In the genomic region with DNA sequence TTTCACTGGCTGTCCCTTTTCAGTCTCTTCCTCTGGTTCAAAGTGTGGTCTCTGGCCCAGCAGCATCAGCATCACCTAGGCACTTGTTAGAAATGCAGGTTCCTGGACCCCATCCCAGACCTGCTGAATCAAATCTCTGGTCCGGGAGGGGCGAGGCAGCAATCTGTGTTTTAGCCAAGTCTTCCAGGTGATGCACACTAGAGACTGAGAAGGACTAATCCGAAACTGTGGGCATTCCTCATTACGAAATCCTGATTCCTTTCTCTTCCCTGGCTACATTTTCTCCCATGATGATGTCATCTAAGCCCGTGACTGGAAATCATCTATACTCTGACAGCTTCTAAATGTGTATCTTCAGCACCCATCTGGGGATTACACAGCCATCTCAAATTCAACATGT, we compare ENCODE assay signal across 17 cellular contexts. TPM values are rescaled to one million over a fixed set of nuclear protein-coding genes. Genes with fewer than 3 reads are reported as not detected.
A peak's percentile ranks its signal among the peaks of the same experiment; 100 is the strongest.
DNase-seq lines count a peak whose midpoint lies in the region; ATAC-seq and TF ChIP-seq lines count a peak whose summit lies in the region.
"Had no signal": no experiment of that assay in that cellular context is flagged by ENCODE, and none has a peak within 500 bp of the region (broad histone marks: within the 10 kb centered on the region; RNA-seq: fewer than 3 reads in every experiment).

No MANE protein-coding gene starts in this region.

- H3K36me3 ChIP-seq in sigmoid colon: no peaks in the 10 kb centered on the region
- H3K36me3 ChIP-seq: suprapubic skin had no signal

- no peak for TF ChIP-seq POLR2A in sigmoid colon (IDR thresholded peaks at IDR 0.05)

- 81 to 82% methylated on average over 5 of the region's 5 CpGs for WGBS in sigmoid colon, 2 donors

- H3K4me3 ChIP-seq in epithelial cell of esophagus (ENCODE audit: low read length) (no peak overlapping the region), sigmoid colon (no peak overlapping the region)
- H3K4me3 ChIP-seq: psoas muscle, suprapubic skin had no signal

- no peaks in the 10 kb centered on the region for H3K9me3 ChIP-seq in sigmoid colon
- H3K9me3 ChIP-seq: Caco-2, psoas muscle, suprapubic skin had no signal

- H3K27me3 ChIP-seq in sigmoid colon: no peaks in the 10 kb centered on the region
- H3K27me3 ChIP-seq: suprapubic skin had no signal

- TF ChIP-seq CTCF in epithelial cell of esophagus (IDR thresholded peaks at IDR 0.05; ENCODE audit: insufficient read depth, low read depth, low read length, missing control alignments) (no peak), sigmoid colon (IDR thresholded peaks at IDR 0.05) (no peak)

- peak overlapping the region in 3 of 4 donors; percentile 54 to 99 (median 98) for H3K27ac ChIP-seq in sigmoid colon
- H3K27ac ChIP-seq: psoas muscle, suprapubic skin had no signal

- H3K4me1 ChIP-seq in sigmoid colon: peaks cover 0 to 51% (median 38%) of the 10 kb centered on the region in 4 donors

- no peak for TF ChIP-seq EP300 in sigmoid colon (IDR thresholded peaks at IDR 0.05)

- intact Hi-C loops in sigmoid colon (cut with DNase I): no loop called here

- ATAC-seq in GM19035 (IDR thresholded peaks at IDR 0.05; ENCODE audit: unreplicated experiment): no peak
- ATAC-seq: PC-3, psoas muscle had no signal

- peak; percentile 65 for DNase-seq in ELR (ENCODE audit: low read depth)
- peak; percentile 41 for DNase-seq in M059J (ENCODE audit: low read depth)
- DNase-seq in epithelial cell of esophagus (ENCODE audit: low read depth): peak; percentile 98
- no peak for DNase-seq in sigmoid colon
- no peak for DNase-seq in middle frontal gyrus (ENCODE audit: extremely low spot score, low spot score)
- DNase-seq in stimulated activated naive CD4-positive, alpha-beta T cell (lab: John Stamatoyannopoulos, UW): no peak
- DNase-seq: activated CD4-positive, alpha-beta T cell treated with anti-CD3 and anti-CD28 coated beads, Interleukin-2, amount 50 U/mL, for 48 hours; Caco-2; effector CD4-positive, alpha-beta T cell; NCI-H1048; NCI-H446 treated with DMSO at 0.1 percent for 48 hours; PC-3; psoas muscle had no signal

RNA-seq across cellular contexts. Expression of a gene that starts 4.3 kb away (rescaled TPM):
- 345 and 416 TPM in 2 replicates for total RNA-seq in M059J (2014; rRNA removed; shearing (Covaris generic))
- 100 to 1,000 TPM; 285 to 415 (median 351) TPM for total RNA-seq in sigmoid colon
- polyA plus RNA-seq in sigmoid colon: 10 to 100 TPM; 14.8 to 66.0 (median 16.8) TPM

RNA-seq across cellular contexts. Expression of a gene that starts 39.7 kb away (rescaled TPM):
- total RNA-seq in M059J (2014; rRNA removed; shearing (Covaris generic)): not detected in 2 replicates
- 1 to 10 TPM in 2 of 4 donors, under 1 TPM in 2; 0.33 to 6.4 (median 3.4) TPM for total RNA-seq in sigmoid colon
- polyA plus RNA-seq in sigmoid colon: under 1 TPM in 1 of 3 donors, not detected in 2; 0.04 TPM
- total RNA-seq: Caco-2; mesothelial cell of epicardium; PC-3; psoas muscle; suprapubic skin; T-helper 2 cell treated with Interferon-gamma antibody and Interleukin-4, amounts not matched to agents 100 ng/mL and 5 ng/mL, for 36 hours had no signal
- polyA plus RNA-seq: psoas muscle had no signal

Comparison
In these comparisons a context has a peak if more than half of its experiments do, and no peak if none do; other contexts are left out.
1. DNase-seq: peak in ELR (single experiment), M059J (single experiment) and epithelial cell of esophagus (single experiment); none in sigmoid colon (single experiment), middle frontal gyrus (single experiment) and stimulated activated naive CD4-positive, alpha-beta T cell (0 of 6).